In the genomic region with DNA sequence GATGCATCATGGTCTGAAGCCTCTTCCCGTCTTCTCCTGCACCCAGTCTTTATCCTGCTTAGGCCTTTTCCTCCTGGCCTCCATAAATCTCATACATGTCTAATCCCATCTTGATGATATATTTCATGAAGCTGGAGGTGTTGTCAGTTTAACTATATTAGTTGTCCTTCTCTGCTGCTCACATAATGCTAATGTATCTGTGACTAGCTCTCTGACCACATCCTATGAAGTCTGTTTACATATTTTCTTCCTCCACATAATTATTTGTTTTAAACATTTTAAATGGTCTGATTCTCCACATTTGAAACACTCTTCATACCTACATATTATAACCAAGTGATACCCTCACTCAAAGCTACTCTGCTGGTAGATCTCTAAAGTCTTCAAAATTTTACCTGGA, we compare ENCODE assay signal across 22 cellular contexts.
"Had no signal": no experiment of that assay in that cellular context is flagged by ENCODE, and none has a peak within 500 bp of the region (broad histone marks: within the 10 kb centered on the region; RNA-seq: fewer than 3 reads in every experiment).

No MANE protein-coding gene starts in this region.

- H3K9me3 ChIP-seq: gastroesophageal sphincter, left ventricle myocardium inferior, neutrophil, thoracic aorta, transverse colon had no signal

- H3K27me3 ChIP-seq: dorsolateral prefrontal cortex, gastroesophageal sphincter, neutrophil, transverse colon had no signal

- H3K27ac ChIP-seq: dorsolateral prefrontal cortex, gastroesophageal sphincter, left ventricle myocardium inferior, neutrophil, thoracic aorta, transverse colon had no signal

- DNase-seq: cortex of kidney; dorsolateral prefrontal cortex; effector CD8-positive, alpha-beta T cell; glutamatergic neuron; immature natural killer cell; kidney; left cardiac atrium; left ventricle myocardium inferior; mesendoderm; naive B cell; nephron progenitor cell; posterior cingulate gyrus; stimulated activated CD4-positive, alpha-beta T cell treated with anti-CD3 and anti-CD28 coated beads, Interleukin-2, amount 100 ng/mL, for 24 hours; stimulated activated CD4-positive, alpha-beta T cell treated with anti-CD3 and anti-CD28 coated beads, Interleukin-4, amount 100 ng/mL, for 4 hours; stimulated activated naive B cell treated with anti-CD40 and anti-IgM and Interleukin-4, amounts not matched to agents 10 μg/mL and 1 μg/mL and 100 μg/mL, for 72 hours; stimulated activated naive CD8-positive, alpha-beta T cell treated with anti-CD3 and anti-CD28 coated beads, Interleukin-15, amount 100 ng/mL, for 72 hours; transverse colon had no signal

- ATAC-seq: gastroesophageal sphincter; left cardiac atrium; sciatic nerve; stimulated activated naive B cell treated with anti-CD40 and anti-IgM and Interleukin-4, amounts not matched to agents 10 μg/mL and 1 μg/mL and 100 μg/mL, for 72 hours; stimulated activated naive CD8-positive, alpha-beta T cell treated with anti-CD3 and anti-CD28 coated beads, Interleukin-15, amount 100 ng/mL, for 72 hours had no signal

- H3K4me1 ChIP-seq: left ventricle myocardium inferior, transverse colon had no signal

- H3K4me3 ChIP-seq: dorsolateral prefrontal cortex, gastroesophageal sphincter, left ventricle myocardium inferior, lung, thoracic aorta, transverse colon had no signal

- H3K36me3 ChIP-seq: gastroesophageal sphincter, left ventricle myocardium inferior, neutrophil, thoracic aorta, transverse colon had no signal
